ENCODE assay signal across 15 cellular contexts in genomic region chr5:54581831-54582548, GRCh38.
DNase-seq lines count a peak whose midpoint lies in the region; ATAC-seq and TF ChIP-seq lines count a peak whose summit lies in the region.
"Had no signal": no experiment of that assay in that cellular context is flagged by ENCODE, and none has a peak within 500 bp of the region (broad histone marks: within the 10 kb centered on the region; RNA-seq: fewer than 3 reads in every experiment).

No MANE protein-coding gene starts in this region.

- DNase-seq in Peyer's patch, result no peak
- DNase-seq in fibroblast of peridontal ligament (ENCODE audit: extremely low read depth), result peak; percentile 94
- DNase-seq in neural progenitor cell (ENCODE audit: low spot score), result no peak
- DNase-seq in tibial nerve (ENCODE audit: low spot score in 2 of 2), result peak in 1 of 2 donors; percentile 21
- no peak for DNase-seq in stimulated activated naive CD4-positive, alpha-beta T cell treated with Interleukin-2 at 50 U/mL for 16 hours (lab: John Stamatoyannopoulos, UW)
- DNase-seq in activated CD8-positive, alpha-beta T cell treated with anti-CD3 and anti-CD28 coated beads, Interleukin-2, amount 10 ng/mL, durations not matched to agents 7 days and 5 days, result no peak
- DNase-seq in MG63, result no peak
- no peak for DNase-seq in SKM-1 (lab: John Stamatoyannopoulos, UW; ENCODE audit: unreplicated experiment)
- DNase-seq: activated naive CD8-positive, alpha-beta T cell treated with anti-CD3 and anti-CD28 coated beads, Interleukin-2, amount 10 ng/mL, durations not matched to agents 7 days and 5 days; CD4-positive, alpha-beta memory T cell; glutamatergic neuron; MM.1S; NCI-H2171; stimulated activated CD8-positive, alpha-beta memory T cell treated with anti-CD3 and anti-CD28 coated beads, Interleukin-4, amount 100 ng/mL, for 48 hours had no signal

- H3K27me3 Mint-ChIP-seq in neural progenitor cell (ENCODE audit: insufficient read depth, low read depth), result peaks cover 3% of the 10 kb centered on the region
- H3K27me3 Mint-ChIP-seq in activated CD8-positive, alpha-beta T cell treated with anti-CD3 and anti-CD28 coated beads, Interleukin-2, amount 10 ng/mL, durations not matched to agents 7 days and 5 days (ENCODE audit: low read depth), result peaks cover 9% of the 10 kb centered on the region
- H3K27me3 Mint-ChIP-seq: CD4-positive, alpha-beta memory T cell had no signal

- CTCF ChIA-PET in activated CD8-positive, alpha-beta T cell treated with anti-CD3 and anti-CD28 coated beads, Interleukin-2, amount 10 ng/mL, durations not matched to agents 7 days and 5 days (lab: Charles Lee), result interaction anchor here (1.0 kb wide), 1 partner anchor 93 kb away, joined by 3 read pairs; no protein-coding TSS in a partner anchor

- peak overlapping the region in 3 of 4 donors; percentile 25 to 59 (median 54) for H3K27ac ChIP-seq in Peyer's patch
- no peak overlapping the region for H3K27ac ChIP-seq in neural progenitor cell
- peak overlapping the region in 3 of 4 donors; percentile 34 to 83 (median 73) for H3K27ac ChIP-seq in tibial nerve

- no peaks in the 10 kb centered on the region for H3F3A ChIP-seq in neural progenitor cell (ENCODE audit: low read depth)

- 69 to 77% methylated on average over 3 of the region's 3 CpGs for WGBS in tibial nerve, 2 donors

- H3K79me2 ChIP-seq in neural progenitor cell (ENCODE audit: low read depth), result no peaks in the 10 kb centered on the region

- no peak for ATAC-seq in activated CD8-positive, alpha-beta T cell treated with anti-CD3 and anti-CD28 coated beads, Interleukin-2, amount 10 ng/mL, durations not matched to agents 7 days and 5 days
- ATAC-seq: WTC11 had no signal

- no peaks in the 10 kb centered on the region for H3K27me3 ChIP-seq in Peyer's patch
- no peaks in the 10 kb centered on the region for H3K27me3 ChIP-seq in neural progenitor cell
- H3K27me3 ChIP-seq in tibial nerve, result no peaks in the 10 kb centered on the region
- H3K27me3 ChIP-seq in MG63, result no peaks in the 10 kb centered on the region

- no peak for TF ChIP-seq POLR2A in Peyer's patch (IDR thresholded peaks at IDR 0.05)
- TF ChIP-seq POLR2A in tibial nerve (IDR thresholded peaks at IDR 0.05), result no peak

- H3K9me3 ChIP-seq in Peyer's patch (peaks cover 0 to 8% (median 0%) of the 10 kb centered on the region in 4 donors), neural progenitor cell (ENCODE audit: low read depth) (no peaks in the 10 kb centered on the region), tibial nerve (peaks cover 0 to 9% (median 0%) of the 10 kb centered on the region in 4 donors), MG63 (no peaks in the 10 kb centered on the region; the same call in 1 of the 2 replicates)

- TF ChIP-seq EP300 in tibial nerve (IDR thresholded peaks at IDR 0.05), result peak; percentile 58 to 83

- H3K4me1 ChIP-seq in Peyer's patch (peaks cover 0 to 13% (median 0%) of the 10 kb centered on the region in 4 donors), neural progenitor cell (peaks cover 16% of the 10 kb centered on the region), tibial nerve (peaks cover 0 to 31% (median 19%) of the 10 kb centered on the region in 4 donors)

- H3K36me3 ChIP-seq in Peyer's patch (no peaks in the 10 kb centered on the region), neural progenitor cell (no peaks in the 10 kb centered on the region), tibial nerve (no peaks in the 10 kb centered on the region), MG63 (no peaks in the 10 kb centered on the region)

- no peak overlapping the region for H3K9ac ChIP-seq in neural progenitor cell

- H3K4me1 Mint-ChIP-seq in neural progenitor cell, result peaks cover 3% of the 10 kb centered on the region
- H3K4me1 Mint-ChIP-seq in activated CD8-positive, alpha-beta T cell treated with anti-CD3 and anti-CD28 coated beads, Interleukin-2, amount 10 ng/mL, durations not matched to agents 7 days and 5 days (ENCODE audit: low read depth), result peaks cover 4% of the 10 kb centered on the region

- peak overlapping the region; percentile 52 for H2AFZ ChIP-seq in neural progenitor cell (replicated peaks)

- no peaks in the 10 kb centered on the region for H3K36me3 Mint-ChIP-seq in neural progenitor cell
- no peaks in the 10 kb centered on the region for H3K36me3 Mint-ChIP-seq in activated CD8-positive, alpha-beta T cell treated with anti-CD3 and anti-CD28 coated beads, Interleukin-2, amount 10 ng/mL, durations not matched to agents 7 days and 5 days (ENCODE audit: low read depth)

- no peak overlapping the region for H3K27ac Mint-ChIP-seq in neural progenitor cell
- no peak overlapping the region for H3K27ac Mint-ChIP-seq in activated CD8-positive, alpha-beta T cell treated with anti-CD3 and anti-CD28 coated beads, Interleukin-2, amount 10 ng/mL, durations not matched to agents 7 days and 5 days
- H3K27ac Mint-ChIP-seq: activated naive CD8-positive, alpha-beta T cell treated with anti-CD3 and anti-CD28 coated beads, Interleukin-2, amount 10 ng/mL, durations not matched to agents 7 days and 5 days; WTC11 had no signal

- POLR2A ChIA-PET in activated CD8-positive, alpha-beta T cell treated with anti-CD3 and anti-CD28 coated beads, Interleukin-2, amount 10 ng/mL, durations not matched to agents 7 days and 5 days (lab: Charles Lee), result no interaction called here

- H3K4me3 Mint-ChIP-seq in neural progenitor cell, result no peak overlapping the region
- H3K4me3 Mint-ChIP-seq in activated CD8-positive, alpha-beta T cell treated with anti-CD3 and anti-CD28 coated beads, Interleukin-2, amount 10 ng/mL, durations not matched to agents 7 days and 5 days, result no peak overlapping the region
- H3K4me3 Mint-ChIP-seq: activated naive CD8-positive, alpha-beta T cell treated with anti-CD3 and anti-CD28 coated beads, Interleukin-2, amount 10 ng/mL, durations not matched to agents 7 days and 5 days; CD4-positive, alpha-beta memory T cell; WTC11 had no signal

- H4K20me1 ChIP-seq in neural progenitor cell (ENCODE audit: low read depth), result no peaks in the 10 kb centered on the region

- TF ChIP-seq CTCF in Peyer's patch (IDR thresholded peaks at IDR 0.05) (no peak), neural progenitor cell (IDR thresholded peaks at IDR 0.05) (no peak), tibial nerve (IDR thresholded peaks at IDR 0.05) (no peak)

- H3K4me2 ChIP-seq in neural progenitor cell, result no peak overlapping the region

- H3K4me3 ChIP-seq in Peyer's patch, result no peak overlapping the region
- no peak overlapping the region for H3K4me3 ChIP-seq in neural progenitor cell
- H3K4me3 ChIP-seq in tibial nerve, result no peak overlapping the region
- H3K4me3 ChIP-seq in MG63, result no peak overlapping the region

- peaks cover 8% of the 10 kb centered on the region for H3K9me3 Mint-ChIP-seq in neural progenitor cell
- H3K9me3 Mint-ChIP-seq in activated CD8-positive, alpha-beta T cell treated with anti-CD3 and anti-CD28 coated beads, Interleukin-2, amount 10 ng/mL, durations not matched to agents 7 days and 5 days (ENCODE audit: insufficient read depth), result peaks cover 6% of the 10 kb centered on the region
